ENCODE assay signal across 9 cellular contexts in genomic region chr1:44675186-44675585, GRCh38. TPM values are rescaled to one million over a fixed set of nuclear protein-coding genes. Genes with fewer than 3 reads are reported as not detected.
A peak's percentile ranks its signal among the peaks of the same experiment; 100 is the strongest.
DNase-seq lines count a peak whose midpoint lies in the region; ATAC-seq and TF ChIP-seq lines count a peak whose summit lies in the region.
"Had no signal": no experiment of that assay in that cellular context is flagged by ENCODE, and none has a peak within 500 bp of the region (broad histone marks: within the 10 kb centered on the region; RNA-seq: fewer than 3 reads in every experiment).

No MANE protein-coding gene starts in this region.

- H3K9me3 Mint-ChIP-seq in activated naive CD4-positive, alpha-beta T cell treated with anti-CD3 and anti-CD28 coated beads for 36 hours = no peaks in the 10 kb centered on the region
- H3K9me3 Mint-ChIP-seq in activated naive CD4-positive, alpha-beta T cell treated with anti-CD3 and anti-CD28 coated beads, Interleukin-2, amount 50 U/mL, for 72 hours = no peaks in the 10 kb centered on the region
- no peaks in the 10 kb centered on the region for H3K9me3 Mint-ChIP-seq in mesothelial cell of epicardium

- H3K4me1 ChIP-seq in transverse colon = peaks cover 20 to 50% (median 26%) of the 10 kb centered on the region in 4 donors

- H3K4me3 ChIP-seq in astrocyte of the spinal cord (ENCODE audit: low read depth, low read length) = peak overlapping the region; percentile 78
- H3K4me3 ChIP-seq in transverse colon = peak overlapping the region in 1 of 4 donors; percentile 74

- no peak overlapping the region for H3K27ac Mint-ChIP-seq in activated naive CD4-positive, alpha-beta T cell treated with anti-CD3 and anti-CD28 coated beads for 36 hours
- H3K27ac Mint-ChIP-seq in activated naive CD4-positive, alpha-beta T cell treated with anti-CD3 and anti-CD28 coated beads, Interleukin-2, amount 50 U/mL, for 72 hours = peak overlapping the region in 1 of 2 donors; percentile 91
- H3K27ac Mint-ChIP-seq in mesothelial cell of epicardium = peak overlapping the region; percentile 93

- no peaks in the 10 kb centered on the region for H3K36me3 ChIP-seq in transverse colon

- no peaks in the 10 kb centered on the region for H3K9me3 ChIP-seq in transverse colon

- WGBS in transverse colon (ENCODE audit: low coverage in 1 of 2), 2 donors = 85 to 90% methylated on average over 7 of the region's 7 CpGs

- no peaks in the 10 kb centered on the region for H3K27me3 Mint-ChIP-seq in activated naive CD4-positive, alpha-beta T cell treated with anti-CD3 and anti-CD28 coated beads for 36 hours (ENCODE audit: low read depth)
- no peaks in the 10 kb centered on the region for H3K27me3 Mint-ChIP-seq in mesothelial cell of epicardium (ENCODE audit: low read depth)

- TF ChIP-seq POLR2A in transverse colon (IDR thresholded peaks at IDR 0.05) = no peak

- peak overlapping the region; percentile 94 to 96 (median 96) for H3K27ac ChIP-seq in transverse colon

- H3K27me3 ChIP-seq in transverse colon = no peaks in the 10 kb centered on the region

- peaks cover 18% of the 10 kb centered on the region for H3K4me1 Mint-ChIP-seq in activated naive CD4-positive, alpha-beta T cell treated with anti-CD3 and anti-CD28 coated beads for 36 hours (ENCODE audit: low read depth)
- H3K4me1 Mint-ChIP-seq in mesothelial cell of epicardium = peaks cover 27% of the 10 kb centered on the region

- no peak for ATAC-seq in activated naive CD4-positive, alpha-beta T cell treated with anti-CD3 and anti-CD28 coated beads, Interleukin-2, amount 50 U/mL, for 72 hours

- peak overlapping the region; percentile 82 for H3K4me3 Mint-ChIP-seq in activated naive CD4-positive, alpha-beta T cell treated with anti-CD3 and anti-CD28 coated beads for 36 hours
- H3K4me3 Mint-ChIP-seq in mesothelial cell of epicardium = peak overlapping the region; percentile 86

- no peaks in the 10 kb centered on the region for H3K36me3 Mint-ChIP-seq in activated naive CD4-positive, alpha-beta T cell treated with anti-CD3 and anti-CD28 coated beads for 36 hours (ENCODE audit: low read depth)
- no peaks in the 10 kb centered on the region for H3K36me3 Mint-ChIP-seq in activated naive CD4-positive, alpha-beta T cell treated with anti-CD3 and anti-CD28 coated beads, Interleukin-2, amount 50 U/mL, for 72 hours
- H3K36me3 Mint-ChIP-seq in mesothelial cell of epicardium = peaks cover 8% of the 10 kb centered on the region

- TF ChIP-seq EP300 in transverse colon (IDR thresholded peaks at IDR 0.05; ENCODE audit: low read depth) = no peak

- TF ChIP-seq CTCF in astrocyte of the spinal cord (IDR thresholded peaks at IDR 0.05; ENCODE audit: low read depth, low read length) (no peak), mesothelial cell of epicardium (IDR thresholded peaks at IDR 0.05; ENCODE audit: unreplicated experiment) (no peak), transverse colon (IDR thresholded peaks at IDR 0.05) (no peak)

- no peak for DNase-seq in activated naive CD4-positive, alpha-beta T cell treated with anti-CD3 and anti-CD28 coated beads for 36 hours
- DNase-seq in activated naive CD4-positive, alpha-beta T cell treated with anti-CD3 and anti-CD28 coated beads, Interleukin-2, amount 50 U/mL, for 72 hours (ENCODE audit: low spot score in 2 of 2) = no peak
- DNase-seq in astrocyte of the spinal cord (ENCODE audit: low read depth, low spot score) = no peak
- DNase-seq in mesothelial cell of epicardium (ENCODE audit: low spot score in 2 of 2, unreplicated experiment in 2 of 2) = no peak
- no peak for DNase-seq in transverse colon
- DNase-seq in NCI-H510A (lab: John Stamatoyannopoulos, UW) = no peak
- DNase-seq in NCI-H1105 treated with DMSO at 0.1 percent for 48 hours (lab: John Stamatoyannopoulos, UW) = no peak
- no peak for DNase-seq in globus pallidus (ENCODE audit: low spot score)

- intact Hi-C loops in activated naive CD4-positive, alpha-beta T cell treated with anti-CD3 and anti-CD28 coated beads for 36 hours (cut with micrococcal nuclease) = loop anchor here (2.0 kb wide), 3 partner anchors 40 to 64 kb away; partner anchors contain the start of genes KIF2C and RNU5D-1
- intact Hi-C loops in transverse colon (cut with DNase I; ENCODE audit: low total_unique reads) = no loop called here

- in situ Hi-C loops in astrocyte of the spinal cord (cut with HindIII; ENCODE audit: low sequenced_read_pairs) = no loop called here
- in situ Hi-C loops in transverse colon (cut with MboI; ENCODE audit: low pct_ligation_motif_present in 1 of 4, low pct_unique_long_range_greater_than_20kb in 1 of 4, low sequenced_read_pairs in 3 of 4) = no loop called here

- CTCF ChIA-PET in activated naive CD4-positive, alpha-beta T cell treated with anti-CD3 and anti-CD28 coated beads for 36 hours (lab: Charles Lee) = interaction anchor here (0.6 to 5.3 kb wide), 6 partner anchors 9 to 840 kb away, joined by 3 to 35 read pairs (median 5); no protein-coding TSS in a partner anchor

RNA-seq across cellular contexts. Expression of gene ARMH1, which starts 0.7 kb away (rescaled TPM):
- 100 to 1,000 TPM; 143 to 155 TPM for total RNA-seq in activated naive CD4-positive, alpha-beta T cell treated with anti-CD3 and anti-CD28 coated beads for 36 hours
- total RNA-seq in activated naive CD4-positive, alpha-beta T cell treated with anti-CD3 and anti-CD28 coated beads, Interleukin-2, amount 50 U/mL, for 72 hours = 100 to 1,000 TPM; 102 to 155 TPM
- total RNA-seq in mesothelial cell of epicardium = 14.9 to 19.1 TPM (median 17.9 TPM) in 3 replicates
- total RNA-seq in transverse colon = 1 to 10 TPM in 1 of 4 donors, under 1 TPM in 2, not detected in 1; 0.40 to 2.5 (median 0.96) TPM

RNA-seq across cellular contexts. Expression of gene TMEM53, which starts 0.9 kb away (rescaled TPM):
- total RNA-seq in activated naive CD4-positive, alpha-beta T cell treated with anti-CD3 and anti-CD28 coated beads for 36 hours = 1 to 10 TPM; 4.5 to 4.9 TPM
- 1 to 10 TPM; 4.4 to 5.2 TPM for total RNA-seq in activated naive CD4-positive, alpha-beta T cell treated with anti-CD3 and anti-CD28 coated beads, Interleukin-2, amount 50 U/mL, for 72 hours
- 8.9 to 9.9 TPM (median 9.8 TPM) in 3 replicates for total RNA-seq in mesothelial cell of epicardium
- total RNA-seq in transverse colon = 10 to 100 TPM; 14.2 to 40.8 (median 22.9) TPM

RNA-seq across cellular contexts. Expression of gene RNU5D-1, which starts 55.8 kb away (rescaled TPM):
- total RNA-seq in activated naive CD4-positive, alpha-beta T cell treated with anti-CD3 and anti-CD28 coated beads for 36 hours = not detected
- not detected for total RNA-seq in activated naive CD4-positive, alpha-beta T cell treated with anti-CD3 and anti-CD28 coated beads, Interleukin-2, amount 50 U/mL, for 72 hours
- total RNA-seq in mesothelial cell of epicardium (not detected in 3 replicates), transverse colon (not detected)
- total RNA-seq: NCI-H460 had no signal
